In the genomic region with DNA sequence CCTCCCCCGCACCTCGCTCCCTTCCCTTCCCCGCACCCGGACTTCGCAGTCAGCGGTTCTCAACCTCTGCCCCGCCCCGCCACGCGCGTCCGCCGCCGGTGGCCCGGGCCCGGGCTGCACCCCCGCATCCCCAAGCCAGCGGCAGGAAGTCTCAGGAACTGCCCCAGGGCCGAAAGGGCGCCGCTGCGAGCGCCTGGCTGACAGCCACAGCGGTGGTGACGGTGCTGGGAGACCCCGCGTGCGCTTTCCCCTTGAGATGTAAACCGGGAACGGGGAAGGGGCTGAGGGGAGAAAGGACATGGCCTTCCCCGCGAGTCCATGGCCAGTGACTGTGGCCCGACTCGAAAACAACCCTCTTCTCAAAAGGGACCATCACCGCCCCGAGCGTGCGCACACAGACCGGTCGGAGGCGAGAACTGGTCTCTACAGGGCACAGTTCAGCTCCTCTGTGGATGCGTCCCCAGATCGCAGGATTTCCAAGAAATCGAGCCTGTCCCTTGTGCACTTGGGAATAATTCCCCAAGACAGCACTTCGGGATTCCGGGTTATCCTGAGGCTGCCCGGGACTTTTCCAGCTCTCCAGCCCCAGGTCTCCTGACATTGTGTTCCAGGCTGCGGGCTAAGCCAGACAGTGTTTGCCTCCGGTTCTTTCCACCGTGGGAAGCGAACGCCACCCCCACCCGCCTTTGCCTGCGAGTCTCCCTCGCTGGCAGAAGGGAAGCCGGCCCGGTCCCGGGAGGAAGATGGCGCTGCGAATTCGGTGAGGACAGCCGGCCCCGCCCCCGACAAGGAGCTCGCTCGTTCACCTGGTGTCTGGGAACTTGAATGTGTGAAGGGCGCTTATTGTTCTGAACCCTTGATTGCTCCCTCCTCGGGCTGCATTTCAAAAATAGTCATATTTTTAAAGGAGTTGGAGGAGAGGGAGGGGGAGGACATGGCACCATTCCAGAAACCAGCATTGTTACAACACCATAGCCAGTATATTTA, we compare ENCODE assay signal across 9 cellular contexts. TPM values are rescaled to one million over a fixed set of nuclear protein-coding genes. Genes with fewer than 3 reads are reported as not detected.
DNase-seq lines count a peak whose midpoint lies in the region; ATAC-seq, FAIRE-seq and TF ChIP-seq lines count a peak whose summit lies in the region.
"Had no signal": no experiment of that assay in that cellular context is flagged by ENCODE, and none has a peak within 500 bp of the region (broad histone marks: within the 10 kb centered on the region; RNA-seq: fewer than 3 reads in every experiment).

No MANE protein-coding gene starts in this region.

- dilution Hi-C loops in mammary epithelial cell (cut with HindIII; ENCODE audit: low sequenced_read_pairs): no loop called here

- TF ChIP-seq CTCF in GM20000 (IDR thresholded peaks at IDR 0.05; ENCODE audit: extremely low read depth, missing control alignments) (no peak), mammary epithelial cell (conservative IDR thresholded peaks at IDR 0.05 in 1 of 2, IDR thresholded peaks at IDR 0.05 in 1 of 2; ENCODE audit: extremely low read depth in 1 of 2, insufficient read depth in 1 of 2, low read depth in 1 of 2, low read length in 2 of 2) (peak in 1 of 2 donors; percentile 44)

- H3K27me3 ChIP-seq in mammary epithelial cell (ENCODE audit: insufficient read depth, low read length) (no peaks in the 10 kb centered on the region), skeletal muscle tissue (ENCODE audit: control insufficient read depth in 3 of 3, insufficient read depth in 3 of 3, low read length in 3 of 3) (peaks cover 18 to 36% (median 27%) of the 10 kb centered on the region in 3 donors)

- H3K79me2 ChIP-seq in mammary epithelial cell (ENCODE audit: insufficient read depth, low read length): peaks cover 11% of the 10 kb centered on the region

- ATAC-seq in GM21515 (IDR thresholded peaks at IDR 0.05; ENCODE audit: unreplicated experiment): no peak

- H3K9ac ChIP-seq in mammary epithelial cell (ENCODE audit: insufficient read depth, low read length) (peak overlapping the region; percentile 51), skeletal muscle tissue (ENCODE audit: low read depth in 1 of 3, low read length in 3 of 3) (peak overlapping the region; percentile 41 to 61 (median 61))

- intact Hi-C loops in mammary epithelial cell (cut with micrococcal nuclease): loop anchor here (1.0 to 10.0 kb wide), 10 partner anchors 48 to 1580 kb away; no protein-coding TSS in a partner anchor

- no TSS peak for BruUV-seq in mammary epithelial cell (replicated peaks; lab: Mats Ljungman, UMichigan)

- in situ Hi-C loops in mammary epithelial cell (cut with MboI; ENCODE audit: low sequenced_read_pairs in 2 of 2): loop anchor here (5.0 to 25.0 kb wide), 2 partner anchors 348 kb away; no protein-coding TSS in a partner anchor

- no peaks in the 10 kb centered on the region for H3K9me3 ChIP-seq in mammary epithelial cell (replicated peaks; ENCODE audit: insufficient read depth, low read length)
- no peaks in the 10 kb centered on the region for H3K9me3 ChIP-seq in skeletal muscle tissue (ENCODE audit: control insufficient read depth in 3 of 3, low read length in 3 of 3)

- FAIRE-seq in GM19239 (lab: Jason Lieb, UNC): no peak

- no peaks in the 10 kb centered on the region for H4K20me1 ChIP-seq in mammary epithelial cell (ENCODE audit: insufficient read depth, low read length)

- CTCF ChIA-PET in mammary epithelial cell (lab: Charles Lee; ENCODE audit: low non-redundant PET): interaction anchor here (0.6 to 1.0 kb wide), 7 partner anchors 196 to 446 kb away, joined by 3 to 8 read pairs (median 4); no protein-coding TSS in a partner anchor

- DNase-seq in GM20000 (ENCODE audit: low spot score): peak; percentile 23
- DNase-seq in NCI-H2196 (lab: John Stamatoyannopoulos, UW; ENCODE audit: unreplicated experiment): peak; percentile 92
- DNase-seq in mammary epithelial cell: peak; percentile 89
- DNase-seq in iris pigment epithelial cell (ENCODE audit: low read depth): peak; percentile 61
- no peak for DNase-seq in T-helper 2 cell
- no peak for DNase-seq in GM19239 (ENCODE audit: insufficient read length, low spot score)

- 2% methylated on average over 39 of the region's 68 CpGs for WGBS in mammary epithelial cell (ENCODE audit: low coverage, missing lambda C conversion rate)

- peak overlapping the region; percentile 95 for H2AFZ ChIP-seq in mammary epithelial cell (ENCODE audit: low read depth, low read length)

- H3K27ac ChIP-seq in mammary epithelial cell (ENCODE audit: insufficient read depth, low read depth, low read length): peak overlapping the region; percentile 50
- H3K27ac ChIP-seq in skeletal muscle tissue (ENCODE audit: low read depth, low read length): peak overlapping the region; percentile 14
- H3K27ac ChIP-seq: SJSA1 had no signal

- H3K36me3 ChIP-seq in mammary epithelial cell (ENCODE audit: insufficient read depth, low read length) (no peaks in the 10 kb centered on the region), skeletal muscle tissue (ENCODE audit: control insufficient read depth in 3 of 3, insufficient read depth in 3 of 3, low read length in 3 of 3) (no peaks in the 10 kb centered on the region)
- H3K36me3 ChIP-seq: SJSA1 had no signal

- peak overlapping the region; percentile 59 to 83 (median 66) for H3K4me3 ChIP-seq in mammary epithelial cell (replicated peaks in 1 of 3; ENCODE audit: insufficient read depth in 1 of 3, low read depth in 2 of 3, low read length in 3 of 3)
- peak overlapping the region; percentile 62 to 71 (median 64) for H3K4me3 ChIP-seq in skeletal muscle tissue (ENCODE audit: low read length in 3 of 3)
- H3K4me3 ChIP-seq: SJSA1 had no signal

- H3K4me2 ChIP-seq in mammary epithelial cell (ENCODE audit: insufficient read depth, low read depth, low read length): peak overlapping the region; percentile 97

- H3K4me1 ChIP-seq in mammary epithelial cell (ENCODE audit: insufficient read depth, low read length) (peaks cover 44% of the 10 kb centered on the region), skeletal muscle tissue (ENCODE audit: control insufficient read depth in 3 of 3, insufficient read depth in 3 of 3, low read length in 3 of 3) (peaks cover 29 to 32% (median 31%) of the 10 kb centered on the region in 3 donors)

RNA-seq across cellular contexts. Expression of a gene that starts 2.7 kb away (rescaled TPM):
- 10 to 100 TPM in 1 of 2 donors, 1 to 10 TPM in 1; 8.2 to 14.8 TPM for total RNA-seq in mammary epithelial cell
- 4.6 TPM for polyA plus RNA-seq in mammary epithelial cell
- polyA minus RNA-seq in mammary epithelial cell: 4.1 TPM
- total RNA-seq in skeletal muscle tissue: 5.2 TPM
- total RNA-seq: SJSA1 had no signal

Comparison
In these comparisons a context has a peak if more than half of its experiments do, and no peak if none do; other contexts are left out.
1. DNase-seq: peak in GM20000 (single experiment), NCI-H2196 (single experiment), mammary epithelial cell (single experiment) and iris pigment epithelial cell (single experiment); none in T-helper 2 cell (0 of 5) and GM19239 (single experiment).